Comparison of ENCODE assay signal across 21 cellular contexts in genomic region chr17:78651551-78651950, GRCh38.
DNase-seq lines count a peak whose midpoint lies in the region; ATAC-seq and TF ChIP-seq lines count a peak whose summit lies in the region.
"Had no signal": no experiment of that assay in that cellular context is flagged by ENCODE, and none has a peak within 500 bp of the region (broad histone marks: within the 10 kb centered on the region; RNA-seq: fewer than 3 reads in every experiment).

No MANE protein-coding gene starts in this region.

- H3K4me3 ChIP-seq in SK-N-SH (ENCODE audit: low read depth in 2 of 2, low read length in 1 of 2) = no peak overlapping the region
- H3K4me3 ChIP-seq in skeletal muscle satellite cell (ENCODE audit: low read length) = no peak overlapping the region
- H3K4me3 ChIP-seq: GM12878, GM23338, HAP-1 had no signal

- H3K4me2 ChIP-seq in SK-N-SH = no peak overlapping the region
- H3K4me2 ChIP-seq in skeletal muscle satellite cell (ENCODE audit: low read length) = peak overlapping the region; percentile 7
- H3K4me2 ChIP-seq: GM23338 had no signal

- no peaks in the 10 kb centered on the region for H3K9me2 ChIP-seq in SK-N-SH

- no peak for TF ChIP-seq CTCF in SK-N-SH (IDR thresholded peaks at IDR 0.05)

- H3K9ac ChIP-seq in SK-N-SH (no peak overlapping the region), skeletal muscle satellite cell (ENCODE audit: low read depth, low read length) (no peak overlapping the region)

- H3K4me1 ChIP-seq in SK-N-SH (ENCODE audit: control insufficient read depth in 1 of 2, insufficient read depth in 2 of 2, low read depth in 1 of 2, low read length in 1 of 2) (no peaks in the 10 kb centered on the region; a peak in 1 of 4 replicates), skeletal muscle satellite cell (ENCODE audit: control insufficient read depth, insufficient read depth, low read length) (peaks cover 29% of the 10 kb centered on the region)
- H3K4me1 ChIP-seq: HAP-1 had no signal

- POLR2A ChIA-PET in SK-N-SH (lab: Yijun Ruan, JAX) = no interaction called here

- no peak overlapping the region for H2AFZ ChIP-seq in SK-N-SH (ENCODE audit: low read depth)
- H2AFZ ChIP-seq: GM23338 had no signal

- H3K27me3 ChIP-seq in SK-N-SH (ENCODE audit: insufficient read depth) (no peaks in the 10 kb centered on the region), skeletal muscle satellite cell (ENCODE audit: control insufficient read depth, insufficient read depth, low read length) (peaks cover 8% of the 10 kb centered on the region)

- no peaks in the 10 kb centered on the region for H3K9me3 ChIP-seq in SK-N-SH
- H3K9me3 ChIP-seq in skeletal muscle satellite cell (replicated peaks; ENCODE audit: low read length) = no peaks in the 10 kb centered on the region
- H3K9me3 ChIP-seq: HAP-1 had no signal

- peak overlapping the region in 1 of 2 experiments; percentile 26; a peak in 2 of 4 replicates for H3K27ac ChIP-seq in SK-N-SH (ENCODE audit: low read depth in 2 of 2, low read length in 1 of 2)
- H3K27ac ChIP-seq: RWPE1 had no signal

- no peak for ATAC-seq in HG03378 (IDR thresholded peaks at IDR 0.05; ENCODE audit: unreplicated experiment)
- no peak for ATAC-seq in GM21367 (IDR thresholded peaks at IDR 0.05; ENCODE audit: unreplicated experiment)
- ATAC-seq: GM12878, GM23338 had no signal

- no peak for TF ChIP-seq RAD21 in SK-N-SH (IDR thresholded peaks at IDR 0.05; ENCODE audit: low read length)

- no peaks in the 10 kb centered on the region for H4K20me1 ChIP-seq in SK-N-SH (ENCODE audit: insufficient read depth)

- 38% methylated on average over 1 of the region's 1 CpG for WGBS in SK-N-SH (ENCODE audit: low lambda C conversion rate)

- DNase-seq in GM03348 (ENCODE audit: low spot score) (peak; percentile 50), SK-N-SH (no peak), fibroblast of peridontal ligament (ENCODE audit: extremely low read depth) (peak; percentile 18), germinal center (ENCODE audit: low spot score) (no peak)
- DNase-seq: CD4-positive, alpha-beta T cell; COR-L47; DMS79; NCI-H1092 treated with DMSO at 0.1 percent for 48 hours; NCI-H2029 treated with DMSO at 0.1 percent for 48 hours; NCI-H345; NCI-H524; NCI-H774; NK-92 treated with Interleukin-12 subunit alpha and Interleukin-12 subunit beta, amount 100 ng/mL, for 24 hours; SIG-M5 had no signal

- H3K36me3 ChIP-seq in SK-N-SH (replicated peaks in 1 of 2; ENCODE audit: control insufficient read depth in 1 of 2, insufficient read depth in 2 of 2, low read length in 1 of 2) = no peaks in the 10 kb centered on the region
- H3K36me3 ChIP-seq in skeletal muscle satellite cell (ENCODE audit: insufficient read depth, low read length) = no peaks in the 10 kb centered on the region
- H3K36me3 ChIP-seq: HAP-1 had no signal

- no peaks in the 10 kb centered on the region for H3K79me2 ChIP-seq in SK-N-SH (ENCODE audit: insufficient read depth)

- CTCF ChIA-PET in SK-N-SH (lab: Yijun Ruan, JAX) = interaction anchor here (1.8 kb wide), 1 partner anchor 13 kb away, joined by 3 read pairs; no protein-coding TSS in a partner anchor

- peaks cover 8% of the 10 kb centered on the region for H3F3A ChIP-seq in SK-N-SH (replicated peaks; ENCODE audit: insufficient read depth)

- no peak for TF ChIP-seq EP300 in SK-N-SH (IDR thresholded peaks at IDR 0.05; ENCODE audit: borderline replicate concordance in 1 of 2, low read depth in 1 of 2, low read length in 1 of 2)

TF ChIP-seq in SK-N-SH, 30 proteins besides CTCF, POLR2A, EP300 and RAD21:
- TF ChIP-seq, protein P1, sequence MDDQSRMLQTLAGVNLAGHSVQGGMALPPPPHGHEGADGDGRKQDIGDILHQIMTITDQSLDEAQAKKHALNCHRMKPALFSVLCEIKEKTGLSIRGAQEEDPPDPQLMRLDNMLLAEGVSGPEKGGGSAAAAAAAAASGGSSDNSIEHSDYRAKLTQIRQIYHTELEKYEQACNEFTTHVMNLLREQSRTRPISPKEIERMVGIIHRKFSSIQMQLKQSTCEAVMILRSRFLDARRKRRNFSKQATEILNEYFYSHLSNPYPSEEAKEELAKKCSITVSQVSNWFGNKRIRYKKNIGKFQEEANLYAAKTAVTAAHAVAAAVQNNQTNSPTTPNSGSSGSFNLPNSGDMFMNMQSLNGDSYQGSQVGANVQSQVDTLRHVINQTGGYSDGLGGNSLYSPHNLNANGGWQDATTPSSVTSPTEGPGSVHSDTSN (IDR thresholded peaks at IDR 0.05) = no peak
- peak; percentile 23; the same call in 1 of the 2 replicates for TF ChIP-seq FOSL2 (IDR thresholded peaks at IDR 0.05; ENCODE audit: borderline replicate concordance, low read depth)

Comparison
In these comparisons a context has a peak if more than half of its experiments do, and no peak if none do; other contexts are left out.
1. DNase-seq: peak in GM03348 (single experiment) and fibroblast of peridontal ligament (single experiment); none in SK-N-SH (single experiment) and germinal center (single experiment).